In genomic region chr6:43856005-43856765, GRCh38 we compare ENCODE assay signal across 1 cellular context.
TF ChIP-seq lines count a peak whose summit lies in the region.

No MANE protein-coding gene starts in this region.

TF ChIP-seq in HepG2, 621 proteins besides CTCF, POLR2A, EP300 and RAD21 (continued from another document):
- no peak for TF ChIP-seq RERE (CRISPR knock-in tag; IDR thresholded peaks at IDR 0.05; ENCODE audit: low read depth)
- TF ChIP-seq TARDBP (CRISPR knock-in tag; IDR thresholded peaks at IDR 0.05): peak; percentile 74; the same call in 1 of the 2 replicates
- TF ChIP-seq HMG20B (CRISPR knock-in tag; conservative IDR thresholded peaks at IDR 0.05): no peak
- no peak for TF ChIP-seq MYNN (CRISPR knock-in tag; IDR thresholded peaks at IDR 0.05; ENCODE audit: low read depth)
- peak; percentile 93 for TF ChIP-seq ZMYM3 (CRISPR knock-in tag; IDR thresholded peaks at IDR 0.05)
- TF ChIP-seq RAD51 (IDR thresholded peaks at IDR 0.05; ENCODE audit: borderline replicate concordance): no peak
- TF ChIP-seq ZNF691 (CRISPR knock-in tag; IDR thresholded peaks at IDR 0.05; ENCODE audit: borderline replicate concordance, low read depth): peak; percentile 91; the same call in 1 of the 2 replicates
- no peak for TF ChIP-seq ARID2 (CRISPR knock-in tag; IDR thresholded peaks at IDR 0.05; ENCODE audit: borderline replicate concordance)
- no peak for TF ChIP-seq HNRNPK (IDR thresholded peaks at IDR 0.05; ENCODE audit: low read depth, low read length, poor library complexity, severe bottlenecking)
- TF ChIP-seq IKZF4 (CRISPR knock-in tag; IDR thresholded peaks at IDR 0.05; ENCODE audit: borderline replicate concordance, low read depth, not compliant biosample characterization): no peak
- TF ChIP-seq BRCA1 (CRISPR knock-in tag; IDR thresholded peaks at IDR 0.05): no peak
- TF ChIP-seq REST (IDR thresholded peaks at IDR 0.05; ENCODE audit: borderline replicate concordance in 1 of 2, low read depth in 1 of 2, low read length in 2 of 2): no peak
- no peak for TF ChIP-seq NCOA5 (CRISPR knock-in tag; IDR thresholded peaks at IDR 0.05)
- TF ChIP-seq ELF3 (CRISPR knock-in tag; IDR thresholded peaks at IDR 0.05): peak; percentile 80; the same call in 1 of the 2 replicates
- TF ChIP-seq TFE3 (CRISPR knock-in tag; IDR thresholded peaks at IDR 0.05): 0 out of 2 replicates have a peak, but pooled peaks have one; percentile 50
- TF ChIP-seq SAP130 (CRISPR knock-in tag; IDR thresholded peaks at IDR 0.05; ENCODE audit: low read depth): peak; percentile 77
- no peak for TF ChIP-seq ZNF607 (CRISPR knock-in tag; IDR thresholded peaks at IDR 0.05; ENCODE audit: borderline replicate concordance)
- peak; percentile 32; the same call in 1 of the 2 replicates for TF ChIP-seq NCOA2 (CRISPR knock-in tag; IDR thresholded peaks at IDR 0.05)
